Comparison of ENCODE assay signal across 10 cellular contexts in the genomic region with DNA sequence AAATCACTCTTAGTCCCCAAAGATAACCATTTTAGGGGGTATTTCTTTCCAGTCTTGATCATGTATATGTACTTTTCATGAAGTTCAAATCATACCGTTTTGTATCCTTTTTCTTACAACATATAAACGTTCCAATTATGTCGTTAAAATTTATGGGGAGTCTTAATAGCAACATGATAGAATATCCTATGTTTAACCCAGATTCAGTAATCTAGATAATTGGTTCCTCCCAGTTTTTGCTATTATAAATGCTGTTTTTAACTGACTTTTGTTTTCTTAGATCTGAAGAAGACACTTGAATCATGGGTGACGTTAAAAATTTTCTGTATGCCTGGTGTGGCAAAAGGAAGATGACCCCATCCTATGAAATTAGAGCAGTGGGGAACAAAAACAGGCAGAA. TPM values are rescaled to one million over a fixed set of nuclear protein-coding genes. Genes with fewer than 3 reads are reported as not detected.
DNase-seq lines count a peak whose midpoint lies in the region; ATAC-seq and TF ChIP-seq lines count a peak whose summit lies in the region.
"Had no signal": no experiment of that assay in that cellular context is flagged by ENCODE, and none has a peak within 500 bp of the region (broad histone marks: within the 10 kb centered on the region; RNA-seq: fewer than 3 reads in every experiment).

No MANE protein-coding gene starts in this region.

- peak overlapping the region; percentile 38 for H3K27ac Mint-ChIP-seq in activated CD4-positive, alpha-beta memory T cell treated with anti-CD3 and anti-CD28 coated beads for 36 hours

- H3K27ac ChIP-seq in A673 (ENCODE audit: low read depth, low read length, poor library complexity, severe bottlenecking) (no peak overlapping the region), uterus (no peak overlapping the region)

- H3K27me3 ChIP-seq in A673 (replicated peaks; ENCODE audit: insufficient read depth, low read depth, low read length, poor library complexity) (no peaks in the 10 kb centered on the region), iPS-15b (ENCODE audit: control insufficient read depth, insufficient read depth, low read length) (no peaks in the 10 kb centered on the region), uterus (no peaks in the 10 kb centered on the region)
- H3K27me3 ChIP-seq: sigmoid colon had no signal

- BruUV-seq in A673 (replicated peaks; lab: Mats Ljungman, UMichigan) = no TSS peak

- H3K27me3 Mint-ChIP-seq in activated CD4-positive, alpha-beta memory T cell treated with anti-CD3 and anti-CD28 coated beads for 36 hours = no peaks in the 10 kb centered on the region

- H3K4me1 Mint-ChIP-seq in activated CD4-positive, alpha-beta memory T cell treated with anti-CD3 and anti-CD28 coated beads for 36 hours (ENCODE audit: low read depth) = peaks cover 64% of the 10 kb centered on the region

- DNase-seq in A673 (ENCODE audit: low spot score) (no peak), GM12865 (ENCODE audit: low read depth) (no peak), NCI-H2227 (lab: John Stamatoyannopoulos, UW; ENCODE audit: unreplicated experiment) (no peak), uterus (no peak), kidney tubule cell (ENCODE audit: low spot score) (no peak)
- DNase-seq in activated CD4-positive, alpha-beta memory T cell treated with anti-CD3 and anti-CD28 coated beads for 36 hours = no peak
- DNase-seq: activated CD4-positive, alpha-beta T cell treated with anti-CD3 and anti-CD28 coated beads for 1 hour; sigmoid colon had no signal

- peaks cover 58% of the 10 kb centered on the region for H3K36me3 Mint-ChIP-seq in activated CD4-positive, alpha-beta memory T cell treated with anti-CD3 and anti-CD28 coated beads for 36 hours

- no peak overlapping the region for H3K9ac ChIP-seq in iPS-15b (ENCODE audit: low read depth, low read length)

- H3K4me1 ChIP-seq in A673 (ENCODE audit: insufficient read depth, low read length, poor library complexity, severe bottlenecking) = peaks cover 24% of the 10 kb centered on the region
- peaks cover 11% of the 10 kb centered on the region for H3K4me1 ChIP-seq in iPS-15b (ENCODE audit: control insufficient read depth, insufficient read depth, low read length)
- peaks cover 0 to 4% of the 10 kb centered on the region in 2 donors for H3K4me1 ChIP-seq in uterus

- no peaks in the 10 kb centered on the region for H3K9me3 Mint-ChIP-seq in activated CD4-positive, alpha-beta memory T cell treated with anti-CD3 and anti-CD28 coated beads for 36 hours

- no peaks in the 10 kb centered on the region for H3K9me3 ChIP-seq in A673 (ENCODE audit: low read depth, low read length, poor library complexity, severe bottlenecking)
- H3K9me3 ChIP-seq in iPS-15b (ENCODE audit: control insufficient read depth, insufficient read depth, low read length) = no peaks in the 10 kb centered on the region
- no peaks in the 10 kb centered on the region for H3K9me3 ChIP-seq in uterus
- H3K9me3 ChIP-seq: sigmoid colon had no signal

- H3K4me3 ChIP-seq in A673 (ENCODE audit: low read depth, low read length, poor library complexity, severe bottlenecking) (peak overlapping the region; percentile 79), GM12865 (ENCODE audit: low read depth, low read length) (peak overlapping the region; percentile 57; the same call in 1 of the 2 replicates), iPS-15b (ENCODE audit: low read depth, low read length) (peak overlapping the region; percentile 12), uterus (no peak overlapping the region)

- no peak for ATAC-seq in HG02798 (IDR thresholded peaks at IDR 0.05; ENCODE audit: poor library complexity, unreplicated experiment)

- TF ChIP-seq CTCF in A673 (conservative IDR thresholded peaks at IDR 0.05; ENCODE audit: low read depth, low read length) (no peak), GM12865 (IDR thresholded peaks at IDR 0.05; ENCODE audit: insufficient read depth, low read depth, low read length, missing control alignments) (no peak), uterus (IDR thresholded peaks at IDR 0.05) (no peak)

- TF ChIP-seq POLR2A in uterus (IDR thresholded peaks at IDR 0.05) = no peak

- H3K36me3 ChIP-seq in A673 (ENCODE audit: insufficient read depth, low read length, poor library complexity, severe bottlenecking) (peaks cover 55% of the 10 kb centered on the region), iPS-15b (ENCODE audit: control insufficient read depth, insufficient read depth, low read length) (peaks cover 11% of the 10 kb centered on the region), uterus (no peaks in the 10 kb centered on the region)

- peak overlapping the region; percentile 98 for H3K4me3 Mint-ChIP-seq in activated CD4-positive, alpha-beta memory T cell treated with anti-CD3 and anti-CD28 coated beads for 36 hours

- CTCF ChIA-PET in A673 (lab: Charles Lee) = no interaction called here
- CTCF ChIA-PET in activated CD4-positive, alpha-beta memory T cell treated with anti-CD3 and anti-CD28 coated beads for 36 hours (lab: Charles Lee) = interaction anchor here (1.1 kb wide), 1 partner anchor 12 kb away, joined by 3 read pairs; no protein-coding TSS in a partner anchor

- intact Hi-C loops in A673 (cut with micrococcal nuclease; ENCODE audit: unreplicated experiment) = no loop called here
- intact Hi-C loops in activated CD4-positive, alpha-beta memory T cell treated with anti-CD3 and anti-CD28 coated beads for 36 hours (cut with micrococcal nuclease) = loop anchor here (5.0 kb wide), 1 partner anchor 35 kb away; no protein-coding TSS in a partner anchor
- intact Hi-C loops in uterus (cut with DNase I; ENCODE audit: low total_unique reads) = no loop called here

- POLR2A ChIA-PET in A673 (lab: Charles Lee; ENCODE audit: low non-redundant PET) = no interaction called here
- POLR2A ChIA-PET in activated CD4-positive, alpha-beta memory T cell treated with anti-CD3 and anti-CD28 coated beads for 36 hours (lab: Charles Lee) = no interaction called here

RNA-seq across cellular contexts. Expression of gene DHX9, which starts 3.1 kb away (rescaled TPM):
- total RNA-seq in A673 (2021) (374 and 384 TPM in 2 replicates), uterus (100 to 1,000 TPM in 3 of 4 donors, 10 to 100 TPM in 1; 70.0 to 227 (median 151) TPM)
- total RNA-seq in activated CD4-positive, alpha-beta memory T cell treated with anti-CD3 and anti-CD28 coated beads for 36 hours = 100 to 1,000 TPM; 212 to 215 TPM

RNA-seq across cellular contexts. Expression of gene NPL, which starts 52.7 kb away (rescaled TPM):
- total RNA-seq in A673 (2021) (5.3 and 6.9 TPM in 2 replicates), uterus (1 to 10 TPM in 2 of 4 donors, under 1 TPM in 2; 0.29 to 9.9 (median 4.4) TPM)
- 1 to 10 TPM; 3.8 to 7.8 TPM for total RNA-seq in activated CD4-positive, alpha-beta memory T cell treated with anti-CD3 and anti-CD28 coated beads for 36 hours

Comparison
In these comparisons a context has a peak if more than half of its experiments do, and no peak if none do; other contexts are left out.
1. H3K4me3 ChIP-seq: peak in A673 (single experiment), GM12865 (single experiment) and iPS-15b (single experiment); none in uterus (0 of 2).